22 cellular contexts compared by ENCODE assay signal in the genomic region with DNA sequence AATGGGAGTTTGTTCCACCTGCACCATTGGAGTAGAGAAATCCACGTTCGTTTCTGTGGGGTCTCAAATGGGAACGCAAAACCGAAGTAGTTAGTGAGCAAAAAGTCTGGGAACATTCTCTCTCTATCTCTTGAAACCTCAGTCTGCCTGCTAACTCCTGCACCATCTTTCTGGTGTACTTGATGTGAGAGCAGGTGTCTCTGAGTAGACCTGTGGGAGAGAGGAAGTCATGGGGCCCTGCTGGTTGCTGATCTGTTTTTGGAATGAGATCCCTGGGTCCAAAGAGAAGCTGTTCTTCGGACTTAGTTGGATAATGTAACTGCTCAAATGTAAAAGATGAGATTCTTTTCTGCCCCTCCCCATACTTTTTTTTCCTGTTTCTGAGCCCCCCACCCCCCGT. TPM values are rescaled to one million over a fixed set of nuclear protein-coding genes. Genes with fewer than 3 reads are reported as not detected.
DNase-seq lines count a peak whose midpoint lies in the region; ATAC-seq and TF ChIP-seq lines count a peak whose summit lies in the region.
"Had no signal": no experiment of that assay in that cellular context is flagged by ENCODE, and none has a peak within 500 bp of the region (broad histone marks: within the 10 kb centered on the region; RNA-seq: fewer than 3 reads in every experiment).

No MANE protein-coding gene starts in this region.

- DNase-seq in SIG-M5 treated with dmso at 0.1 percent for 504 hours (lab: John Stamatoyannopoulos, UW; ENCODE audit: unreplicated experiment), result peak; percentile 18
- no peak for DNase-seq in SIG-M5 (lab: John Stamatoyannopoulos, UW)
- DNase-seq in HL-60 (ENCODE audit: low read depth in 1 of 2, low spot score in 1 of 2), result peak; percentile 20 to 23
- peak; percentile 73 for DNase-seq in NB4 (ENCODE audit: low read depth)
- DNase-seq in osteocyte (ENCODE audit: extremely low spot score, unreplicated experiment), result peak; percentile 21
- DNase-seq in posterior vena cava (ENCODE audit: low spot score), result no peak
- DNase-seq: DMS53, GM23248, NCI-H1092 treated with DMSO at 0.1 percent for 48 hours, NCI-H146, NCI-H2029, NCI-H226, NCI-H510A treated with DMSO at 0.1 percent for 48 hours, NCI-H748 treated with DMSO at 0.1 percent for 48 hours, PC-3, T-helper 2 cell had no signal

- intact Hi-C loops in posterior vena cava (cut with DNase I), result no loop called here

- no peak overlapping the region for H3K27ac Mint-ChIP-seq in osteocyte (ENCODE audit: unreplicated experiment)
- no peak overlapping the region for H3K27ac Mint-ChIP-seq in activated T-helper 17 cell treated with anti-CD3 and anti-CD28 coated beads, Interleukin-2, amount 50 U/mL, for 72 hours

- no peaks in the 10 kb centered on the region for H3K27me3 Mint-ChIP-seq in osteocyte (ENCODE audit: unreplicated experiment)
- no peaks in the 10 kb centered on the region for H3K27me3 Mint-ChIP-seq in activated T-helper 17 cell treated with anti-CD3 and anti-CD28 coated beads, Interleukin-2, amount 50 U/mL, for 72 hours

- TF ChIP-seq CTCF in HL-60 (IDR thresholded peaks at IDR 0.05; ENCODE audit: insufficient read depth, low read length) (no peak), NB4 (IDR thresholded peaks at IDR 0.05; ENCODE audit: low read depth, low read length) (no peak), osteocyte (IDR thresholded peaks at IDR 0.05) (no peak)

- H3K27me3 ChIP-seq in HL-60 (ENCODE audit: insufficient read depth, poor library complexity, severe bottlenecking), result no peaks in the 10 kb centered on the region

- no peak overlapping the region for H3K4me3 Mint-ChIP-seq in osteocyte (ENCODE audit: unreplicated experiment)
- no peak overlapping the region for H3K4me3 Mint-ChIP-seq in activated T-helper 17 cell treated with anti-CD3 and anti-CD28 coated beads, Interleukin-2, amount 50 U/mL, for 72 hours

- peaks cover 25% of the 10 kb centered on the region for H3K36me3 Mint-ChIP-seq in osteocyte (ENCODE audit: unreplicated experiment)
- H3K36me3 Mint-ChIP-seq in activated T-helper 17 cell treated with anti-CD3 and anti-CD28 coated beads, Interleukin-2, amount 50 U/mL, for 72 hours (ENCODE audit: low read depth), result peaks cover 78% of the 10 kb centered on the region

- no peak for ATAC-seq in activated T-helper 17 cell treated with anti-CD3 and anti-CD28 coated beads, Interleukin-2, amount 50 U/mL, for 72 hours (replicated peaks)
- no peak for ATAC-seq in HG03460 (IDR thresholded peaks at IDR 0.05; ENCODE audit: unreplicated experiment)
- ATAC-seq: HepG2, PC-3 had no signal

- no peak for TF ChIP-seq POLR2A in NB4 (IDR thresholded peaks at IDR 0.05; ENCODE audit: extremely low read depth, insufficient read length)

- peaks cover 3% of the 10 kb centered on the region for H3K4me1 Mint-ChIP-seq in osteocyte (ENCODE audit: unreplicated experiment)
- peaks cover 9% of the 10 kb centered on the region for H3K4me1 Mint-ChIP-seq in activated T-helper 17 cell treated with anti-CD3 and anti-CD28 coated beads, Interleukin-2, amount 50 U/mL, for 72 hours

- H3K9me3 Mint-ChIP-seq in osteocyte (ENCODE audit: unreplicated experiment), result no peaks in the 10 kb centered on the region
- H3K9me3 Mint-ChIP-seq in activated T-helper 17 cell treated with anti-CD3 and anti-CD28 coated beads, Interleukin-2, amount 50 U/mL, for 72 hours, result no peaks in the 10 kb centered on the region

- H3K27ac ChIP-seq in HL-60 (replicated peaks), result peak overlapping the region; percentile 86
- H3K27ac ChIP-seq: C4-2B, GM23248, SK-N-MC had no signal

- H3K4me3 ChIP-seq in HL-60 (replicated peaks; ENCODE audit: insufficient read depth, low read length), result no peak overlapping the region
- peak overlapping the region; percentile 46 for H3K4me3 ChIP-seq in NB4 (ENCODE audit: low read depth, low read length)
- H3K4me3 ChIP-seq: GM23248, HAP-1, SK-N-MC had no signal

RNA-seq across cellular contexts. Expression of a gene that starts 57.3 kb away (rescaled TPM):
- total RNA-seq in osteocyte, result 119 and 120 TPM in 2 replicates
- 100 to 1,000 TPM; 105 to 139 TPM for total RNA-seq in activated T-helper 17 cell treated with anti-CD3 and anti-CD28 coated beads, Interleukin-2, amount 50 U/mL, for 72 hours
- total RNA-seq in posterior vena cava, result 100 to 1,000 TPM in 1 of 2 donors, 10 to 100 TPM in 1; 88.7 to 105 TPM

RNA-seq across cellular contexts. Expression of a gene that starts 58.3 kb away (rescaled TPM):
- total RNA-seq in osteocyte, result 18.6 and 23.2 TPM in 2 replicates
- 10 to 100 TPM; 24.7 to 47.1 TPM for total RNA-seq in activated T-helper 17 cell treated with anti-CD3 and anti-CD28 coated beads, Interleukin-2, amount 50 U/mL, for 72 hours
- 10 to 100 TPM in 1 of 2 donors, 1 to 10 TPM in 1; 8.0 to 14.8 TPM for total RNA-seq in posterior vena cava

Comparison
In these comparisons a context has a peak if more than half of its experiments do, and no peak if none do; other contexts are left out.
1. DNase-seq: peak in SIG-M5 treated with dmso at 0.1 percent for 504 hours (single experiment), HL-60 (2 of 2), NB4 (single experiment) and osteocyte (single experiment); none in SIG-M5 (single experiment) and posterior vena cava (single experiment).